18 cellular contexts compared by ENCODE assay signal in the genomic region with DNA sequence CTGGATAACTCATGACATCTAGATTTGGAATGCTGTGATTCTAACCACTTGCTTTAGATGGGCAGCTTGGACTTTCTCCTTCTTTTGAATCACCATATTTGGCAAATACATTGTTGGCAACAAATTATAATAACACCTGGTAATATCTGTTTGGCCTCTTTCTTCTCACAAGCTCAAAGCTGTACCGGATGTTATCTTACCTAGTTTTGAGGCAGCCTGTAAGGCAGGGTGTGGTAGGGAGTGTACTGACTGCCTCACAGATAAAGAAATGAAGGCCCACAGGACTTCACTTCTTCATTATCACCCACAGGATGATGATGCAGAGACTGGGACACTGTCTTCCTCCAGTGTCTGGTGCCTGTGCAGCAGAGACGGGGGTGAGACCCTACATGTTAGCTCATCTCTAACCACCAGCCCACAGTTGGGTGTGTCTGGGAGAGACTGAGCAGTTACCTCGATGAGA. TPM values are rescaled to one million over a fixed set of nuclear protein-coding genes. Genes with fewer than 3 reads are reported as not detected.
DNase-seq lines count a peak whose midpoint lies in the region; ATAC-seq, FAIRE-seq and TF ChIP-seq lines count a peak whose summit lies in the region.
"Had no signal": no experiment of that assay in that cellular context is flagged by ENCODE, and none has a peak within 500 bp of the region (broad histone marks: within the 10 kb centered on the region; RNA-seq: fewer than 3 reads in every experiment).

No MANE protein-coding gene starts in this region.

- no peaks in the 10 kb centered on the region for H3K9me3 ChIP-seq in effector memory CD4-positive, alpha-beta T cell (ENCODE audit: control insufficient read depth, low read length)
- H3K9me3 ChIP-seq in transverse colon: no peaks in the 10 kb centered on the region
- H3K9me3 ChIP-seq: BLaER1, heart right ventricle had no signal

- H3K4me3 ChIP-seq in effector memory CD4-positive, alpha-beta T cell (ENCODE audit: insufficient read depth, low read depth, low read length, poor library complexity, severe bottlenecking): no peak overlapping the region
- H3K4me3 ChIP-seq in transverse colon: no peak overlapping the region
- H3K4me3 ChIP-seq: BLaER1, heart right ventricle, smooth muscle cell had no signal

- no peak for FAIRE-seq in HTR-8/SVneo (lab: Jason Lieb, UNC)

- H3K27ac ChIP-seq in effector memory CD4-positive, alpha-beta T cell (ENCODE audit: insufficient read depth, low read length, poor library complexity, severe bottlenecking): no peak overlapping the region
- H3K27ac ChIP-seq in transverse colon: peak overlapping the region; percentile 49 to 63 (median 58)
- H3K27ac ChIP-seq: BLaER1, heart right ventricle, parathyroid adenoma had no signal

- DNase-seq in stimulated activated CD4-positive, alpha-beta T cell treated with anti-CD3 and anti-CD28 coated beads, Interleukin-2, amount 100 ng/mL, for 4 hours (ENCODE audit: low read depth): peak; percentile 26
- DNase-seq in stimulated activated CD4-positive, alpha-beta T cell treated with anti-CD3 and anti-CD28 coated beads, Interleukin-2, amount 100 ng/mL, for 48 hours: no peak
- DNase-seq in T-helper 22 cell (ENCODE audit: low read depth): peak; percentile 2
- peak; percentile 17 to 41 (median 25) for DNase-seq in effector memory CD4-positive, alpha-beta T cell
- DNase-seq in transverse colon: no peak
- no peak for DNase-seq in HTR-8/SVneo (ENCODE audit: insufficient read length, low spot score)
- DNase-seq: cerebellar nuclear complex, DMS79 treated with DMSO at 0.1 percent for 48 hours, H7, heart right ventricle, KG1, kidney glomerular epithelial cell, NCI-H510A treated with DMSO at 0.1 percent for 48 hours had no signal

- no peaks in the 10 kb centered on the region for H3K4me1 Mint-ChIP-seq in stimulated activated memory B cell treated with anti-CD40 and anti-IgM and Interleukin-4, amounts not matched to agents 10 μg/mL and 1 μg/mL and 100 μg/mL, for 72 hours

- no peaks in the 10 kb centered on the region for H3K27me3 Mint-ChIP-seq in stimulated activated memory B cell treated with anti-CD40 and anti-IgM and Interleukin-4, amounts not matched to agents 10 μg/mL and 1 μg/mL and 100 μg/mL, for 72 hours

- H3K9me3 Mint-ChIP-seq in stimulated activated memory B cell treated with anti-CD40 and anti-IgM and Interleukin-4, amounts not matched to agents 10 μg/mL and 1 μg/mL and 100 μg/mL, for 72 hours: no peaks in the 10 kb centered on the region

- no peaks in the 10 kb centered on the region for H3K4me1 ChIP-seq in effector memory CD4-positive, alpha-beta T cell (ENCODE audit: control insufficient read depth, insufficient read depth, low read length, poor library complexity, severe bottlenecking)
- peaks cover 0 to 28% (median 12%) of the 10 kb centered on the region in 4 donors for H3K4me1 ChIP-seq in transverse colon
- H3K4me1 ChIP-seq: BLaER1, heart right ventricle, parathyroid adenoma had no signal

- TF ChIP-seq CTCF in transverse colon (IDR thresholded peaks at IDR 0.05): no peak

- in situ Hi-C loops in transverse colon (cut with MboI; ENCODE audit: low pct_ligation_motif_present in 1 of 4, low pct_unique_long_range_greater_than_20kb in 1 of 4, low sequenced_read_pairs in 3 of 4): no loop called here

- no peak overlapping the region for H3K4me3 Mint-ChIP-seq in stimulated activated memory B cell treated with anti-CD40 and anti-IgM and Interleukin-4, amounts not matched to agents 10 μg/mL and 1 μg/mL and 100 μg/mL, for 72 hours

- TF ChIP-seq POLR2A in transverse colon (IDR thresholded peaks at IDR 0.05): no peak

- TF ChIP-seq EP300 in transverse colon (IDR thresholded peaks at IDR 0.05; ENCODE audit: low read depth): no peak

- H3K36me3 ChIP-seq in effector memory CD4-positive, alpha-beta T cell (ENCODE audit: control insufficient read depth, insufficient read depth, low read length): no peaks in the 10 kb centered on the region
- H3K36me3 ChIP-seq in transverse colon: peaks cover 0 to 15% (median 2%) of the 10 kb centered on the region in 4 donors
- H3K36me3 ChIP-seq: BLaER1 had no signal

- ATAC-seq in HG03045 (IDR thresholded peaks at IDR 0.05; ENCODE audit: unreplicated experiment): no peak
- no peak for ATAC-seq in stimulated activated memory B cell treated with anti-CD40 and anti-IgM and Interleukin-4, amounts not matched to agents 10 μg/mL and 1 μg/mL and 100 μg/mL, for 72 hours
- ATAC-seq: heart right ventricle had no signal

- 55% methylated on average over 3 of the region's 3 CpGs; no CpG with 5 or more reads in 1 of the 2 donors for WGBS in transverse colon (ENCODE audit: low coverage in 1 of 2), 2 donors

- H3K27ac Mint-ChIP-seq in stimulated activated memory B cell treated with anti-CD40 and anti-IgM and Interleukin-4, amounts not matched to agents 10 μg/mL and 1 μg/mL and 100 μg/mL, for 72 hours: no peak overlapping the region

- H3K36me3 Mint-ChIP-seq in stimulated activated memory B cell treated with anti-CD40 and anti-IgM and Interleukin-4, amounts not matched to agents 10 μg/mL and 1 μg/mL and 100 μg/mL, for 72 hours: no peaks in the 10 kb centered on the region

- intact Hi-C loops in transverse colon (cut with DNase I; ENCODE audit: low total_unique reads): no loop called here

- no peaks in the 10 kb centered on the region for H3K27me3 ChIP-seq in effector memory CD4-positive, alpha-beta T cell (replicated peaks; ENCODE audit: control insufficient read depth, insufficient read depth, low read length, poor library complexity, severe bottlenecking)
- no peaks in the 10 kb centered on the region for H3K27me3 ChIP-seq in transverse colon
- H3K27me3 ChIP-seq: BLaER1, heart right ventricle had no signal

RNA-seq across cellular contexts. Expression of a gene that starts 28.5 kb away (rescaled TPM):
- total RNA-seq in transverse colon: 10 to 100 TPM; 22.8 to 65.5 (median 30.8) TPM

RNA-seq across cellular contexts. Expression of a gene that starts 43.2 kb away (rescaled TPM):
- total RNA-seq in transverse colon: 10 to 100 TPM; 11.5 to 37.0 (median 24.6) TPM

RNA-seq across cellular contexts. Expression of a gene that starts 57.5 kb away (rescaled TPM):
- total RNA-seq in transverse colon: 100 to 1,000 TPM; 123 to 351 (median 172) TPM

Comparison
In these comparisons a context has a peak if more than half of its experiments do, and no peak if none do; other contexts are left out.
1. DNase-seq: peak in stimulated activated CD4-positive, alpha-beta T cell treated with anti-CD3 and anti-CD28 coated beads, Interleukin-2, amount 100 ng/mL, for 4 hours (single experiment), T-helper 22 cell (single experiment) and effector memory CD4-positive, alpha-beta T cell (3 of 3); none in stimulated activated CD4-positive, alpha-beta T cell treated with anti-CD3 and anti-CD28 coated beads, Interleukin-2, amount 100 ng/mL, for 48 hours (0 of 2), transverse colon (single experiment) and HTR-8/SVneo (single experiment).